In genomic region chr10:102643346-102644065, GRCh38 we compare ENCODE assay signal across 8 cellular contexts. TPM values are rescaled to one million over a fixed set of nuclear protein-coding genes. Genes with fewer than 3 reads are reported as not detected.
A peak's percentile ranks its signal among the peaks of the same experiment; 100 is the strongest.
DNase-seq lines count a peak whose midpoint lies in the region; ATAC-seq and TF ChIP-seq lines count a peak whose summit lies in the region.

No MANE protein-coding gene starts in this region.

- intact Hi-C loops in MCF 10A (cut with micrococcal nuclease), result loop anchor here (5.0 kb wide), 1 partner anchor 46 kb away; no protein-coding TSS in a partner anchor

- no peaks in the 10 kb centered on the region for H3K27me3 Mint-ChIP-seq in T-cell
- H3K27me3 Mint-ChIP-seq in MCF 10A (ENCODE audit: insufficient read depth, unreplicated experiment), result no peaks in the 10 kb centered on the region

- H3K4me3 ChIP-seq in iPS-15b (ENCODE audit: low read depth, low read length) (peak overlapping the region; percentile 53), retinal pigment epithelial cell (ENCODE audit: low read length) (peak overlapping the region; percentile 89)

- H3K36me3 ChIP-seq in iPS-15b (ENCODE audit: control insufficient read depth, insufficient read depth, low read length), result peaks cover 5% of the 10 kb centered on the region

- CTCF ChIA-PET in GM10248 (lab: Yijun Ruan, JAX), result interaction anchor here (1.7 to 3.4 kb wide), 4 partner anchors 10 to 70 kb away, joined by 3 to 17 read pairs (median 11); partner anchors contain the start of genes ARL3 and SFXN2
- CTCF ChIA-PET in T-cell (lab: Charles Lee), result interaction anchor here in 1 of 2 donors (1.1 to 3.2 kb wide), 3 partner anchors 60 to 139 kb away, joined by 4 to 20 read pairs (median 8); partner anchors contain the start of genes ARL3, SFXN2 and SUFU
- CTCF ChIA-PET in MCF 10A (lab: Yijun Ruan, JAX), result interaction anchor here (0.6 kb wide), 2 partner anchors 68 to 79 kb away, joined by 3 to 4 read pairs; no protein-coding TSS in a partner anchor

- peak in 2 of 4 experiments; percentile 0 to 1 for ATAC-seq in T-cell (replicated peaks in 1 of 4)
- ATAC-seq in HG02678 (IDR thresholded peaks at IDR 0.05; ENCODE audit: unreplicated experiment), result no peak
- no peak for ATAC-seq in GM18858 (IDR thresholded peaks at IDR 0.05; ENCODE audit: unreplicated experiment)

- H3K36me3 Mint-ChIP-seq in T-cell, result no peaks in the 10 kb centered on the region
- H3K36me3 Mint-ChIP-seq in MCF 10A (ENCODE audit: insufficient read depth, unreplicated experiment), result peaks cover 17% of the 10 kb centered on the region

- peak overlapping the region; percentile 9 for H3K9ac ChIP-seq in iPS-15b (ENCODE audit: low read depth, low read length)

- BruUV-seq in MCF 10A (replicated peaks; lab: Mats Ljungman, UMichigan), result no TSS peak

- POLR2A ChIA-PET in GM10248 (lab: Yijun Ruan, JAX) (interaction anchor here (2.4 kb wide), 1 partner anchor 18 kb away, joined by 12 read pairs; no protein-coding TSS in a partner anchor), T-cell (lab: Charles Lee) (interaction anchor here (0.6 to 1.4 kb wide), 2 partner anchors 31 to 71 kb away, joined by 3 to 4 read pairs; partner anchors contain the start of genes ARL3 (in 1 of the 2) and SFXN2 (in 1 of the 2)), MCF 10A (lab: Yijun Ruan, JAX) (interaction anchor here (0.6 to 3.8 kb wide), 18 partner anchors 16 to 529 kb away, joined by 3 to 115 read pairs (median 6); partner anchors contain the start of genes ACTR1A, ARL3, NFKB2 and SFXN2)

- H3K27ac Mint-ChIP-seq in T-cell, result peak overlapping the region; percentile 85 to 89
- H3K27ac Mint-ChIP-seq in MCF 10A (ENCODE audit: low read depth, unreplicated experiment), result peak overlapping the region; percentile 85

- H3K9me3 Mint-ChIP-seq in T-cell, result no peaks in the 10 kb centered on the region
- no peaks in the 10 kb centered on the region for H3K9me3 Mint-ChIP-seq in MCF 10A (ENCODE audit: unreplicated experiment)

- TF ChIP-seq CTCF in GM10248 (IDR thresholded peaks at IDR 0.05; ENCODE audit: control extremely low read depth, extremely low read depth, low read depth, missing control alignments) (no peak), MCF 10A (IDR thresholded peaks at IDR 0.05; ENCODE audit: unreplicated experiment) (no peak), retinal pigment epithelial cell (conservative IDR thresholded peaks at IDR 0.05; ENCODE audit: low read depth, low read length) (no peak)

- H3K4me3 Mint-ChIP-seq in T-cell, result peak overlapping the region; percentile 85 to 95 (median 89)
- peak overlapping the region; percentile 90 for H3K4me3 Mint-ChIP-seq in MCF 10A (ENCODE audit: unreplicated experiment)

- DNase-seq in GM10248 (ENCODE audit: extremely low spot score), result peak; percentile 45
- peak; percentile 50 for DNase-seq in LoVo (ENCODE audit: low spot score)
- DNase-seq in T-cell, result peak in 14 of 34 experiments; percentile 14 to 59 (median 32)
- peak; percentile 69 for DNase-seq in MCF 10A (ENCODE audit: unreplicated experiment)
- DNase-seq in retinal pigment epithelial cell (ENCODE audit: low read depth), result no peak

- H3K4me1 Mint-ChIP-seq in T-cell, result peaks cover 30 to 43% (median 34%) of the 10 kb centered on the region in 3 donors
- H3K4me1 Mint-ChIP-seq in MCF 10A (ENCODE audit: insufficient read depth, unreplicated experiment), result peaks cover 21% of the 10 kb centered on the region

- H3K9me3 ChIP-seq in iPS-15b (ENCODE audit: control insufficient read depth, insufficient read depth, low read length), result no peaks in the 10 kb centered on the region

- peaks cover 5% of the 10 kb centered on the region for H3K4me1 ChIP-seq in iPS-15b (ENCODE audit: control insufficient read depth, insufficient read depth, low read length)

- H3K27me3 ChIP-seq in iPS-15b (ENCODE audit: control insufficient read depth, insufficient read depth, low read length), result no peaks in the 10 kb centered on the region

RNA-seq across cellular contexts. Expression of gene TRIM8, which starts 0.8 kb away (rescaled TPM):
- total RNA-seq in T-cell (10 to 100 TPM; 54.2 to 74.7 (median 67.9) TPM), MCF 10A (2022) (73.5 and 78.1 TPM in 2 replicates)
